Comparison of ENCODE assay signal across 8 cellular contexts in the genomic region with DNA sequence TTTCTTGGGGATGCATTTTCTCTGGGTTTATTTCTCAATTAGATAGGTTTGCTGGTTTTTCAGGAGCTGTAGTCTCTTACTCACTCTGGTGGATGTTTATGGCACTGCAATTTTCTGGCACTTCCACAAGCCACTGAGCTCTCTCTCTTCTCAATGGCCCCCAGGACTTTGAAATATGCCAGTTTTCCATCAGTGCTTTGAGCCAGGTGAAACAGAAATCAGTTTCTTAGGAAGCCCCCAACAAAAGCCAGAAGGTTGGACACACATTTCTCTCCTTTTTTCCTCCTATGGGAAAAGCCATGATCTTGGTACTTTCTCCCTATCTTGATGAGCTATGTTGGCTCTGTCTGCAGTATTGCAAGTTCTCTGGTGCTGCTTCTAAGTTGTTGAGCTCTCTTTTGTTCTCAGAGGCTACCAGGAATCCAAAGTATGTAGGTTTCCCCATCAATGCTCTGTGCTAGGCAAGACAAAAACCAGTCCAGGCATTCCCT.
DNase-seq lines count a peak whose midpoint lies in the region; TF ChIP-seq lines count a peak whose summit lies in the region.

No MANE protein-coding gene starts in this region.

- no peak overlapping the region for H3K9ac ChIP-seq in SU-DHL-6 (ENCODE audit: low read length)

- H3F3A ChIP-seq in SU-DHL-6 (ENCODE audit: insufficient read depth): no peaks in the 10 kb centered on the region

- DNase-seq in stimulated activated CD4-positive, alpha-beta T cell treated with anti-CD3 and anti-CD28 coated beads, Interleukin-4, amount 100 ng/mL, for 24 hours: peak; percentile 25
- no peak for DNase-seq in stimulated activated CD4-positive, alpha-beta T cell treated with anti-CD3 and anti-CD28 coated beads, Interleukin-4, amount 100 ng/mL, for 1 hour
- DNase-seq in HT-29 (ENCODE audit: low spot score) (peak; percentile 80), fibroblast of pulmonary artery (ENCODE audit: low read depth) (peak; percentile 75), stomach (no peak), HuH-7 (ENCODE audit: low spot score) (no peak), activated gamma-delta T cell treated with Interleukin-2 at 50 U/mL for 16 hours (no peak)

- 0 out of 2 replicates have a peak, but pooled peaks cover 3% of the 10 kb centered on the region for H3K36me3 ChIP-seq in SU-DHL-6 (ENCODE audit: low read length)
- H3K36me3 ChIP-seq in stomach: no peaks in the 10 kb centered on the region

- H3K79me2 ChIP-seq in SU-DHL-6 (ENCODE audit: insufficient read depth, low read length): no peaks in the 10 kb centered on the region

- no peaks in the 10 kb centered on the region for H3K9me2 ChIP-seq in SU-DHL-6 (replicated peaks; ENCODE audit: insufficient read depth, low read length)

- H3K27ac ChIP-seq in SU-DHL-6 (ENCODE audit: low read depth, low read length): no peak overlapping the region
- H3K27ac ChIP-seq in stomach: no peak overlapping the region

- no peaks in the 10 kb centered on the region for H3K27me3 ChIP-seq in SU-DHL-6 (ENCODE audit: low read length)
- peaks cover 0 to 5% (median 0%) of the 10 kb centered on the region in 3 donors for H3K27me3 ChIP-seq in stomach

- H3K4me3 ChIP-seq in SU-DHL-6 (ENCODE audit: insufficient read depth, low read length, poor library complexity, severe bottlenecking) (no peak overlapping the region), fibroblast of pulmonary artery (replicated peaks; ENCODE audit: low read depth, low read length) (no peak overlapping the region), stomach (no peak overlapping the region)

- TF ChIP-seq EP300 in stomach (IDR thresholded peaks at IDR 0.05): no peak

- no peak for TF ChIP-seq POLR2A in stomach (IDR thresholded peaks at IDR 0.05)

- H2AFZ ChIP-seq in SU-DHL-6 (ENCODE audit: low read depth, low read length, severe bottlenecking): no peak overlapping the region

- no peaks in the 10 kb centered on the region for H4K20me1 ChIP-seq in SU-DHL-6 (ENCODE audit: low read depth, low read length)

- intact Hi-C loops in stomach (cut with DNase I; ENCODE audit: low total_unique reads): no loop called here

- H3K4me1 ChIP-seq in stomach: peaks cover 0 to 12% (median 2%) of the 10 kb centered on the region in 4 donors

- TF ChIP-seq CTCF in SU-DHL-6 (IDR thresholded peaks at IDR 0.05; ENCODE audit: insufficient read depth, low read length, poor library complexity, severe bottlenecking) (peak; percentile 43), fibroblast of pulmonary artery (IDR thresholded peaks at IDR 0.05; ENCODE audit: low read length, missing control alignments) (peak; percentile 89), stomach (IDR thresholded peaks at IDR 0.05) (peak in 4 of 7 experiments; percentile 9 to 57 (median 26))

- H3K9me3 ChIP-seq in SU-DHL-6 (ENCODE audit: insufficient read depth, low read length): no peaks in the 10 kb centered on the region; the same call in 1 of the 2 replicates
- H3K9me3 ChIP-seq in stomach: peaks cover 0 to 28% (median 20%) of the 10 kb centered on the region in 4 donors

- H3K4me2 ChIP-seq in SU-DHL-6 (ENCODE audit: low read depth, low read length, poor library complexity, severe bottlenecking): no peak overlapping the region

Comparison
In these comparisons a context has a peak if more than half of its experiments do, and no peak if none do; other contexts are left out.
1. DNase-seq: peak in stimulated activated CD4-positive, alpha-beta T cell treated with anti-CD3 and anti-CD28 coated beads, Interleukin-4, amount 100 ng/mL, for 24 hours (single experiment), HT-29 (single experiment) and fibroblast of pulmonary artery (single experiment); none in stimulated activated CD4-positive, alpha-beta T cell treated with anti-CD3 and anti-CD28 coated beads, Interleukin-4, amount 100 ng/mL, for 1 hour (single experiment), stomach (single experiment), HuH-7 (single experiment) and activated gamma-delta T cell treated with Interleukin-2 at 50 U/mL for 16 hours (single experiment).
2. CTCF ChIP-seq: peak in every context shown above with its lines; median percentile 89 in fibroblast of pulmonary artery; 43 in SU-DHL-6; 26 in stomach.